ENCODE assay signal across 28 cellular contexts in genomic region chr9:5468850-5469249, GRCh38. TPM values are rescaled to one million over a fixed set of nuclear protein-coding genes. Genes with fewer than 3 reads are reported as not detected.
"Had no signal": no experiment of that assay in that cellular context is flagged by ENCODE, and none has a peak within 500 bp of the region (broad histone marks: within the 10 kb centered on the region; RNA-seq: fewer than 3 reads in every experiment).

No MANE protein-coding gene starts in this region.

- H3K4me1 ChIP-seq: esophagus squamous epithelium, prostate gland, right atrium auricular region, vagina had no signal

- H3K79me2 ChIP-seq: hepatocyte had no signal

- H3K9me3 Mint-ChIP-seq: effector memory CD8-positive, alpha-beta T cell; immature natural killer cell; mesothelial cell of epicardium had no signal

- H3K27ac ChIP-seq: esophagus squamous epithelium, foreskin keratinocyte, gastroesophageal sphincter, heart left ventricle, hepatocyte, prostate gland, right atrium auricular region, stomach, thyroid gland, vagina had no signal

- H3K36me3 ChIP-seq: prostate gland, thyroid gland, vagina had no signal

- H3K4me1 Mint-ChIP-seq: immature natural killer cell, mesothelial cell of epicardium, nephron progenitor cell had no signal

- H3K9me3 ChIP-seq: esophagus squamous epithelium, gastroesophageal sphincter, heart left ventricle, mucosa of descending colon, prostate gland, right atrium auricular region, stomach, thyroid gland, vagina had no signal

- H3K36me3 Mint-ChIP-seq: mesothelial cell of epicardium, naive B cell had no signal

- H3K4me2 ChIP-seq: hepatocyte, smooth muscle cell had no signal

- H2AFZ ChIP-seq: hepatocyte had no signal

- H3K4me3 Mint-ChIP-seq: effector memory CD8-positive, alpha-beta T cell; immature natural killer cell; mesothelial cell of epicardium; naive B cell; nephron progenitor cell had no signal

- H3K27me3 Mint-ChIP-seq: effector memory CD8-positive, alpha-beta T cell; naive B cell had no signal

- H3K4me3 ChIP-seq: esophagus squamous epithelium, gastroesophageal sphincter, heart left ventricle, hepatocyte, lung, mucosa of descending colon, prostate gland, right atrium auricular region, smooth muscle cell, stomach, thyroid gland, vagina had no signal

- H3K27ac Mint-ChIP-seq: effector memory CD8-positive, alpha-beta T cell; immature natural killer cell; mesothelial cell of epicardium; naive B cell; nephron progenitor cell had no signal

- H3K27me3 ChIP-seq: esophagus squamous epithelium, foreskin keratinocyte, gastroesophageal sphincter, heart left ventricle, hepatocyte, right atrium auricular region, stomach, thyroid gland, vagina had no signal

- DNase-seq: cortex of kidney; effector memory CD8-positive, alpha-beta T cell; erythroblast; esophagus squamous epithelium; foreskin keratinocyte; heart left ventricle; immature natural killer cell; mesenchymal stem cell; mucosa of descending colon; naive B cell; nephron progenitor cell; nucleus accumbens; stimulated activated CD4-positive, alpha-beta T cell treated with anti-CD3 and anti-CD28 coated beads, Interleukin-12 subunit alpha, Interleukin-12 subunit beta, amount 100 ng/mL, for 4 hours; stimulated activated CD4-positive, alpha-beta T cell treated with anti-CD3 and anti-CD28 coated beads, Interleukin-1b, Interleukin-23, amount 100 ng/mL, for 48 hours; stimulated activated CD4-positive, alpha-beta T cell treated with anti-CD3 and anti-CD28 coated beads, Interleukin-4, amount 100 ng/mL, for 1 hour; stimulated activated CD8-positive, alpha-beta memory T cell treated with anti-CD3 and anti-CD28 coated beads, Interleukin-4, amount 100 ng/mL, for 48 hours; stimulated activated naive CD4-positive, alpha-beta T cell treated with Interleukin-2 at 50 U/mL for 16 hours; stomach; thyroid gland; trophoblast cell had no signal

RNA-seq across cellular contexts. Expression of gene CD274, which starts 18.5 kb away (rescaled TPM):
- polyA plus RNA-seq: hepatocyte had no signal

RNA-seq across cellular contexts. Expression of gene PDCD1LG2, which starts 41.5 kb away (rescaled TPM):
- total RNA-seq: hepatocyte, mesothelial cell of epicardium had no signal
- polyA plus RNA-seq: hepatocyte had no signal
